12 cellular contexts compared by ENCODE assay signal in the genomic region with DNA sequence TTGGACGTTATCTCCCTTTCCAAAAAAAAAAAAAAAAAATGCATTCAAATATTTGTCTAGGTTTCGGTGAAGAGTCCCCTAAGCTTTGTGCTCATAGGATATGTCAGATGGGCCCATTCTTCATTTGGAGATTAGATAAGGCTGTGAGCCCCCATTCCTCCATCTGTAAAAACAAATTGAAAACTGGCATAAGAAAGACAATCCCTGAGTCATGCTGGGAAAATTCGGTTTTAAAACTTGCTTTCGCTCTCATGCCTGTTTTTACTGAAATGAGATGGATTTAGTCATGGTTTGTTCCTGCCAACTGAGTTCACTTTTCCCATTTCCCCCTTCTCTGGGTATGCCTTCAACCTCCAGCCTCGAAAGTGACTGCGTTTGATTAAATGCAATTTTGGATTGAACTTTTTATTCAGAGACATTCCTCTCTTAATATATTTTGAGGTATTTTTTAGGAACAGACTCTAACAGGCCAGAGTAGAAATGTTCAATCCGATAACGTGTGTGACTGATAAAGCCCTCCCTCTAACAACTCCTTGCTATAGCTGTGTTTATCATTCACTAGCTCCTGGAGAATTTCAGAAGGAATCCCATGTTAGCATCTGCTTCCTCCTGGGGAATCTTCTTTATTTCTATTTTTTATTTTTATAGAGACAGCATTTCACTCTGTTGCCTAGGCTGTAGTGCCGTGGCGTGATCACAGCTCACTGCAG.
A peak's percentile ranks its signal among the peaks of the same experiment; 100 is the strongest.
DNase-seq lines count a peak whose midpoint lies in the region; ATAC-seq and TF ChIP-seq lines count a peak whose summit lies in the region.
"Had no signal": no experiment of that assay in that cellular context is flagged by ENCODE, and none has a peak within 500 bp of the region (broad histone marks: within the 10 kb centered on the region; RNA-seq: fewer than 3 reads in every experiment).

No MANE protein-coding gene starts in this region.

- peak overlapping the region; percentile 100; the same call in 2 of the 3 replicates for H2BK15ac ChIP-seq in IMR-90 (ENCODE audit: low read depth, low read length)

- peak; percentile 10; the same call in 1 of the 2 replicates for TF ChIP-seq RAD21 in IMR-90 (IDR thresholded peaks at IDR 0.05; ENCODE audit: low read length)

- H3K4me1 ChIP-seq in IMR-90 (ENCODE audit: control insufficient read depth, insufficient read depth, low read length), result peaks cover 32% of the 10 kb centered on the region
- no peaks in the 10 kb centered on the region for H3K4me1 ChIP-seq in right lobe of liver
- H3K4me1 ChIP-seq in tibial artery, result peaks cover 0 to 48% (median 17%) of the 10 kb centered on the region in 4 donors
- peaks cover 6% of the 10 kb centered on the region for H3K4me1 ChIP-seq in testis

- H4K91ac ChIP-seq in IMR-90 (ENCODE audit: insufficient read depth, low read depth, low read length), result peak overlapping the region; percentile 98

- no peak overlapping the region for H3K27ac Mint-ChIP-seq in glutamatergic neuron (ENCODE audit: unreplicated experiment)

- peak overlapping the region; percentile 98 for H3K4ac ChIP-seq in IMR-90 (ENCODE audit: low read depth, low read length)

- H4K20me1 ChIP-seq in IMR-90 (ENCODE audit: insufficient read depth, low read length), result no peaks in the 10 kb centered on the region

- H3K27ac ChIP-seq in IMR-90 (ENCODE audit: insufficient read depth, low read length), result peak overlapping the region; percentile 93
- peak overlapping the region; percentile 15 to 58 (median 29) for H3K27ac ChIP-seq in right lobe of liver
- H3K27ac ChIP-seq in tibial artery, result peak overlapping the region; percentile 78 to 84
- H3K27ac ChIP-seq in testis, result peak overlapping the region in 1 of 2 donors; percentile 36

- peak overlapping the region; percentile 18 for H2AK9ac ChIP-seq in IMR-90 (replicated peaks; ENCODE audit: low read depth, low read length, poor library complexity)

- CTCF ChIA-PET in IMR-90 (lab: Yijun Ruan, JAX), result no interaction called here

- peaks cover 0 to 5% of the 10 kb centered on the region in 2 experiments; a peak in 2 of 4 replicates for H3K79me1 ChIP-seq in IMR-90 (ENCODE audit: low read depth in 1 of 2, low read length in 2 of 2)

- peak overlapping the region; percentile 99 for H2AK5ac ChIP-seq in IMR-90 (ENCODE audit: low read depth, low read length)

- H3K4me2 ChIP-seq in IMR-90 (ENCODE audit: low read depth, low read length), result peak overlapping the region; percentile 47

- peak overlapping the region; percentile 44 to 90; a peak in 3 of 4 replicates for H4K8ac ChIP-seq in IMR-90 (ENCODE audit: low read depth in 2 of 2, low read length in 2 of 2)

- H3K23ac ChIP-seq in IMR-90 (ENCODE audit: low read depth, low read length), result no peak overlapping the region; the same call in 1 of the 2 replicates

- POLR2A ChIA-PET in IMR-90 (lab: Charles Lee; ENCODE audit: unreplicated experiment), result interaction anchor here (0.6 to 1.3 kb wide), 2 partner anchors 27 to 211 kb away, joined by 3 to 7 read pairs; a partner anchor contains a TSS

- peaks cover 5% of the 10 kb centered on the region for H3K9me3 Mint-ChIP-seq in glutamatergic neuron (ENCODE audit: unreplicated experiment)

- H2AFZ ChIP-seq in IMR-90 (replicated peaks; ENCODE audit: low read length, poor library complexity), result no peak overlapping the region

- H3K4me3 ChIP-seq in IMR-90 (ENCODE audit: insufficient read depth, low read depth, low read length) (peak overlapping the region; percentile 4; the same call in 1 of the 2 replicates), right lobe of liver (no peak overlapping the region), tibial artery (peak overlapping the region; percentile 41), testis (no peak overlapping the region)
- H3K4me3 ChIP-seq: lung had no signal

- H3K9me3 ChIP-seq in IMR-90 (ENCODE audit: control insufficient read depth, insufficient read depth, low read length), result no peaks in the 10 kb centered on the region
- H3K9me3 ChIP-seq in right lobe of liver, result no peaks in the 10 kb centered on the region
- H3K9me3 ChIP-seq in tibial artery, result no peaks in the 10 kb centered on the region
- H3K9me3 ChIP-seq in testis, result no peaks in the 10 kb centered on the region

- peak overlapping the region; percentile 98 for H3K18ac ChIP-seq in IMR-90 (ENCODE audit: low read depth, low read length)

- H3K56ac ChIP-seq in IMR-90 (ENCODE audit: extremely low read depth, insufficient read depth, low read length), result peak overlapping the region; percentile 52

- no peaks in the 10 kb centered on the region for H3K27me3 ChIP-seq in IMR-90 (ENCODE audit: control insufficient read depth, insufficient read depth, low read length)
- H3K27me3 ChIP-seq in right lobe of liver, result no peaks in the 10 kb centered on the region
- no peaks in the 10 kb centered on the region for H3K27me3 ChIP-seq in tibial artery
- no peaks in the 10 kb centered on the region for H3K27me3 ChIP-seq in testis

- DNase-seq in IMR-90 (peak; percentile 95), dermis blood vessel endothelial cell (peak; percentile 87), right lobe of liver (no peak), tibial artery (peak in 1 of 2 donors; percentile 3), testis (no peak), NCI-H2029 treated with DMSO at 0.1 percent for 48 hours (lab: John Stamatoyannopoulos, UW) (no peak), glutamatergic neuron (no peak)
- DNase-seq: activated CD8-positive, alpha-beta memory T cell treated with anti-CD3 and anti-CD28 coated beads, Interleukin-2, amount 50 U/mL, for 4 hours; NCI-H345; stimulated activated CD4-positive, alpha-beta T cell treated with anti-CD3 and anti-CD28 coated beads, Interleukin-2, amount 100 ng/mL, for 24 hours had no signal

- no peak overlapping the region for H3K4me3 Mint-ChIP-seq in glutamatergic neuron (ENCODE audit: unreplicated experiment)

- H3K9ac ChIP-seq in IMR-90 (ENCODE audit: low read depth, low read length), result peak overlapping the region; percentile 47; the same call in 1 of the 2 replicates

- H3K27me3 Mint-ChIP-seq in glutamatergic neuron (ENCODE audit: unreplicated experiment), result peaks cover 2% of the 10 kb centered on the region

- H3K36me3 Mint-ChIP-seq in glutamatergic neuron (ENCODE audit: unreplicated experiment), result no peaks in the 10 kb centered on the region

- dilution Hi-C loops in IMR-90 (cut with HindIII; ENCODE audit: low sequenced_read_pairs, unreplicated experiment), result no loop called here

- H2BK120ac ChIP-seq in IMR-90 (ENCODE audit: low read depth, low read length), result peak overlapping the region; percentile 99

- TF ChIP-seq CTCF in IMR-90 (conservative IDR thresholded peaks at IDR 0.05; ENCODE audit: low read depth, low read length) (no peak), right lobe of liver (IDR thresholded peaks at IDR 0.05) (no peak), tibial artery (IDR thresholded peaks at IDR 0.05) (no peak), testis (IDR thresholded peaks at IDR 0.05) (no peak), glutamatergic neuron (IDR thresholded peaks at IDR 0.05; ENCODE audit: partially characterized antibody, unreplicated experiment) (no peak)

- H3K36me3 ChIP-seq in IMR-90 (ENCODE audit: control insufficient read depth, insufficient read depth, low read length) (no peaks in the 10 kb centered on the region), right lobe of liver (no peaks in the 10 kb centered on the region), tibial artery (no peaks in the 10 kb centered on the region), testis (ENCODE audit: low read depth, missing control alignments) (no peaks in the 10 kb centered on the region)

- H4K5ac ChIP-seq in IMR-90 (ENCODE audit: low read depth, low read length), result peak overlapping the region; percentile 92

- intact Hi-C loops in IMR-90 (cut with micrococcal nuclease) (loop anchor here (2.0 kb wide), 1 partner anchor 210 kb away; a partner anchor contains a TSS), right lobe of liver (cut with DNase I) (no loop called here), tibial artery (cut with DNase I; ENCODE audit: low total_unique reads) (no loop called here), testis (cut with DNase I; ENCODE audit: low total_unique reads) (no loop called here)

- H3K4me1 Mint-ChIP-seq in glutamatergic neuron (ENCODE audit: low read depth, unreplicated experiment), result peaks cover 2% of the 10 kb centered on the region

- H2BK5ac ChIP-seq in IMR-90 (ENCODE audit: low read depth, low read length, poor library complexity, severe bottlenecking), result peak overlapping the region; percentile 87

- H2BK20ac ChIP-seq in IMR-90 (ENCODE audit: low read depth, low read length), result peak overlapping the region; percentile 100

- no TSS peak for BruUV-seq in IMR-90 (replicated peaks; lab: Mats Ljungman, UMichigan)

- ATAC-seq in IMR-90 (ENCODE audit: low read depth), result peak; percentile 69
- peak in 1 of 4 donors; percentile 20 for ATAC-seq in right lobe of liver
- ATAC-seq in HG03025 (IDR thresholded peaks at IDR 0.05; ENCODE audit: low FRiP score, unreplicated experiment), result no peak

- TF ChIP-seq POLR2A in IMR-90 (IDR thresholded peaks at IDR 0.05; ENCODE audit: low read depth, low read length) (no peak), right lobe of liver (IDR thresholded peaks at IDR 0.05) (no peak), testis (IDR thresholded peaks at IDR 0.05) (no peak)

- H3K9me1 ChIP-seq in IMR-90 (ENCODE audit: insufficient read depth, low read length), result peaks cover 20% of the 10 kb centered on the region

- in situ Hi-C loops in IMR-90 (cut with MboI; ENCODE audit: low sequenced_read_pairs), result no loop called here

- peak overlapping the region; percentile 99 for H3K14ac ChIP-seq in IMR-90 (replicated peaks; ENCODE audit: low read depth, low read length)

- no CpG with 5 or more reads among the region's 10 CpGs for WGBS in IMR-90 (ENCODE audit: extremely low coverage in 2 of 2, insufficient read length in 1 of 2), 2 experiments
- 52% methylated on average over 10 of the region's 10 CpGs for WGBS in right lobe of liver (ENCODE audit: insufficient coverage, low coverage, low lambda C conversion rate, missing lambda C conversion rate)
- WGBS in testis, 2 donors, result 56 to 61% methylated on average over 10 of the region's 10 CpGs

TF ChIP-seq in IMR-90, 13 proteins besides CTCF, POLR2A, EP300 and RAD21:
- TF ChIP-seq FOS (IDR thresholded peaks at IDR 0.05; ENCODE audit: low read depth, low read length) (peak; percentile 71), NFE2L2 (IDR thresholded peaks at IDR 0.05; ENCODE audit: low read depth, low read length) (0 out of 2 replicates have a peak, but pooled peaks have one; percentile 61), RFX5 (IDR thresholded peaks at IDR 0.05; ENCODE audit: low read depth, low read length) (no peak), MXI1 (IDR thresholded peaks at IDR 0.05; ENCODE audit: borderline replicate concordance, low read depth, low read length) (no peak), MAFK (IDR thresholded peaks at IDR 0.05; ENCODE audit: low read depth, low read length) (0 out of 2 replicates have a peak, but pooled peaks have one; percentile 1)
TF ChIP-seq in IMR-90: peak in this region for 3.

Comparison
In these comparisons a context has a peak if more than half of its experiments do, and no peak if none do; other contexts are left out.
1. DNase-seq: peak in IMR-90 (single experiment) and dermis blood vessel endothelial cell (single experiment); none in right lobe of liver (0 of 3), testis (single experiment), NCI-H2029 treated with DMSO at 0.1 percent for 48 hours (single experiment) and glutamatergic neuron (single experiment).
2. H3K4me3 ChIP-seq: peak in IMR-90 (single experiment) and tibial artery (2 of 2); none in right lobe of liver (0 of 3) and testis (0 of 2).